ENCODE assay signal across 13 cellular contexts in the genomic region with DNA sequence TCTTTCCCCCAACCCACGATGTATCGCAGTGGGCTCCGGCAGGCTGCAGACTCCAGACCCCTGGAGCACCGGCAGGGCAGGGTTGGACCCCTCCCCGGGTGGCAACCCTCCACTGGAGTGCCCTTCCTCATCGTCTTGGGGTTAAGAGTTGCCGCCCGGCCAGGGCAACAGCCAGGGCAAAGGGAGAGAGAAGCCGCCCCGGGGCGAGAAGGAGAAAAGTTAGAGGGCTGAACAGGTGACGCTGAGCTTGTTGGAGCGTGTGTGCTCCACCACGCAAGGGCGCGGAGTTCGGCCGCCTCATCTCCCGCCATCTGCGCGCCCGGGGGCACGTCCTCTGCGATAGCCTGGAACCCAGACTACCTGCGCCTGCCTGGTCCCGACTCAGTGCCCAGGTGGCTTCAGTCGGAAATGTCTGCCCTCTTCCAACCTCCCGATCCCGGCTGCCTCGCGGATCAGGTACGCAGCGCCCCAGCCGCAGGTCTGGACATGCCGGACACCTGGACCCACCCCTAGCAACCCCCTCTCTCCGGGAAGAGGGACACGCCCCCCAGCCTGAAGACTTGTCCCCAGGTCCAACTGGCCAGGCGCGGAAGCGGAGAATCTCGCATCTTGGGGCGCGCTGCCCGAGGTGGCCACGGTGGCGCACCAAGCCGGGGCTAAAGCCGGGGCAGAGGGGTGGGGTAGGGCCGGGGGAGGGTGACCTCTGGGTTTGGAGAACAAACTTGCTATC. TPM values are rescaled to one million over a fixed set of nuclear protein-coding genes. Genes with fewer than 3 reads are reported as not detected.
DNase-seq lines count a peak whose midpoint lies in the region; ATAC-seq and TF ChIP-seq lines count a peak whose summit lies in the region.
"Had no signal": no experiment of that assay in that cellular context is flagged by ENCODE, and none has a peak within 500 bp of the region (broad histone marks: within the 10 kb centered on the region; RNA-seq: fewer than 3 reads in every experiment).

No MANE protein-coding gene starts in this region.

- peak; percentile 28 for ATAC-seq in WTC11
- ATAC-seq in gastrocnemius medialis: no peak
- ATAC-seq in GM21381 (IDR thresholded peaks at IDR 0.05; ENCODE audit: unreplicated experiment): no peak

- H3K9me3 ChIP-seq in iPS DF 6.9 (ENCODE audit: control insufficient read depth, insufficient read depth, low read length) (no peaks in the 10 kb centered on the region), gastrocnemius medialis (no peaks in the 10 kb centered on the region)
- H3K9me3 ChIP-seq: testis had no signal

- DNase-seq in NCI-H2227 (lab: John Stamatoyannopoulos, UW; ENCODE audit: unreplicated experiment): peak; percentile 12
- no peak for DNase-seq in NCI-H2227 treated with DMSO at 0.1 percent for 48 hours (lab: John Stamatoyannopoulos, UW)
- DNase-seq in WTC11 (ENCODE audit: low spot score): peak; percentile 61
- DNase-seq in iPS DF 6.9 (ENCODE audit: low read depth, low spot score): no peak
- DNase-seq in gastrocnemius medialis: no peak
- no peak for DNase-seq in GM03348 (ENCODE audit: low spot score)
- no peak for DNase-seq in activated naive CD4-positive, alpha-beta T cell treated with Interleukin-2 at 50 U/mL for 16 hours
- DNase-seq: activated CD4-positive, CD25-positive, alpha-beta regulatory T cell treated with anti-CD3 and anti-CD28 coated beads, Interleukin-2, amount 50 U/mL, for 72 hours; hippocampal formation; NCI-H345; testis had no signal

- H3K27ac ChIP-seq in iPS DF 6.9 (ENCODE audit: low read length) (no peak overlapping the region), gastrocnemius medialis (no peak overlapping the region)
- H3K27ac ChIP-seq: skin epidermis, testis had no signal

- no CpG with 5 or more reads among the region's 49 CpGs for WGBS in iPS DF 6.9 (ENCODE audit: insufficient coverage, insufficient read length)

- H3K36me3 Mint-ChIP-seq in WTC11: no peaks in the 10 kb centered on the region

- H3K27me3 ChIP-seq in iPS DF 6.9 (ENCODE audit: control insufficient read depth, insufficient read depth, low read length): peaks cover 33% of the 10 kb centered on the region
- H3K27me3 ChIP-seq in gastrocnemius medialis: peaks cover 54 to 62% (median 57%) of the 10 kb centered on the region in 3 donors
- H3K27me3 ChIP-seq: testis had no signal

- no peaks in the 10 kb centered on the region for H3K9me3 Mint-ChIP-seq in WTC11

- 0 out of 2 replicates have a peak, but pooled peaks cover 3% of the 10 kb centered on the region for H3K4me1 ChIP-seq in iPS DF 6.9 (ENCODE audit: control insufficient read depth, insufficient read depth, low read length)
- H3K4me1 ChIP-seq in gastrocnemius medialis: peaks cover 10 to 11% of the 10 kb centered on the region in 2 donors

- no peak overlapping the region for H3K27ac Mint-ChIP-seq in WTC11

- H3K4me3 Mint-ChIP-seq in WTC11: peak overlapping the region; percentile 74

- POLR2A ChIA-PET in WTC11 (lab: Charles Lee): no interaction called here

- H3K4me3 ChIP-seq in iPS DF 6.9 (ENCODE audit: low read length) (peak overlapping the region; percentile 33; the same call in 1 of the 2 replicates), gastrocnemius medialis (peak overlapping the region in 3 of 4 donors; percentile 24 to 38 (median 35))

- CTCF ChIA-PET in WTC11 (lab: Charles Lee): interaction anchor here (0.8 to 2.1 kb wide), 4 partner anchors 12 to 370 kb away, joined by 3 to 9 read pairs (median 4); no protein-coding TSS in a partner anchor

- peaks cover 15% of the 10 kb centered on the region for H3K4me1 Mint-ChIP-seq in WTC11

- intact Hi-C loops in gastrocnemius medialis (cut with DNase I; ENCODE audit: low total_unique reads): no loop called here

- TF ChIP-seq CTCF in WTC11 (IDR thresholded peaks at IDR 0.05) (no peak), gastrocnemius medialis (IDR thresholded peaks at IDR 0.05 in 4 of 5, conservative IDR thresholded peaks at IDR 0.05 in 1 of 5) (no peak)

- in situ Hi-C loops in gastrocnemius medialis (cut with MboI; ENCODE audit: low sequenced_read_pairs in 4 of 4): no loop called here

- TF ChIP-seq POLR2A in gastrocnemius medialis (IDR thresholded peaks at IDR 0.05): no peak

- H3K27me3 Mint-ChIP-seq in WTC11 (ENCODE audit: low read depth): peaks cover 73% of the 10 kb centered on the region

- no peaks in the 10 kb centered on the region for H3K36me3 ChIP-seq in iPS DF 6.9 (ENCODE audit: control insufficient read depth, insufficient read depth, low read length)
- H3K36me3 ChIP-seq in gastrocnemius medialis: no peaks in the 10 kb centered on the region

TF ChIP-seq in WTC11, 78 proteins besides CTCF, POLR2A, EP300 and RAD21:
- TF ChIP-seq CREM (CRISPR knock-in tag; IDR thresholded peaks at IDR 0.05): no peak
- no peak for TF ChIP-seq ZNF416 (CRISPR knock-in tag; IDR thresholded peaks at IDR 0.05)
- TF ChIP-seq CREB1 (CRISPR knock-in tag; IDR thresholded peaks at IDR 0.05): no peak
- peak; percentile 4; the same call in 1 of the 2 replicates for TF ChIP-seq FOXK1 (CRISPR knock-in tag; IDR thresholded peaks at IDR 0.05)
- TF ChIP-seq HMGA2 (CRISPR knock-in tag; IDR thresholded peaks at IDR 0.05): no peak
- TF ChIP-seq, protein P1, sequence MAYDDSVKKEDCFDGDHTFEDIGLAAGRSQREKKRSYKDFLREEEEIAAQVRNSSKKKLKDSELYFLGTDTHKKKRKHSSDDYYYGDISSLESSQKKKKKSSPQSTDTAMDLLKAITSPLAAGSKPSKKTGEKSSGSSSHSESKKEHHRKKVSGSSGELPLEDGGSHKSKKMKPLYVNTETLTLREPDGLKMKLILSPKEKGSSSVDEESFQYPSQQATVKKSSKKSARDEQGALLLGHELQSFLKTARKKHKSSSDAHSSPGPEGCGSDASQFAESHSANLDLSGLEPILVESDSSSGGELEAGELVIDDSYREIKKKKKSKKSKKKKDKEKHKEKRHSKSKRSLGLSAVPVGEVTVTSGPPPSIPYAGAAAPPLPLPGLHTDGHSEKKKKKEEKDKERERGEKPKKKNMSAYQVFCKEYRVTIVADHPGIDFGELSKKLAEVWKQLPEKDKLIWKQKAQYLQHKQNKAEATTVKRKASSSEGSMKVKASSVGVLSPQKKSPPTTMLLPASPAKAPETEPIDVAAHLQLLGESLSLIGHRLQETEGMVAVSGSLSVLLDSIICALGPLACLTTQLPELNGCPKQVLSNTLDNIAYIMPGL (CRISPR knock-in tag; IDR thresholded peaks at IDR 0.05): peak; percentile 51; the same call in 1 of the 2 replicates
- no peak for TF ChIP-seq RORB (CRISPR knock-in tag; IDR thresholded peaks at IDR 0.05)
- TF ChIP-seq, protein P2, sequence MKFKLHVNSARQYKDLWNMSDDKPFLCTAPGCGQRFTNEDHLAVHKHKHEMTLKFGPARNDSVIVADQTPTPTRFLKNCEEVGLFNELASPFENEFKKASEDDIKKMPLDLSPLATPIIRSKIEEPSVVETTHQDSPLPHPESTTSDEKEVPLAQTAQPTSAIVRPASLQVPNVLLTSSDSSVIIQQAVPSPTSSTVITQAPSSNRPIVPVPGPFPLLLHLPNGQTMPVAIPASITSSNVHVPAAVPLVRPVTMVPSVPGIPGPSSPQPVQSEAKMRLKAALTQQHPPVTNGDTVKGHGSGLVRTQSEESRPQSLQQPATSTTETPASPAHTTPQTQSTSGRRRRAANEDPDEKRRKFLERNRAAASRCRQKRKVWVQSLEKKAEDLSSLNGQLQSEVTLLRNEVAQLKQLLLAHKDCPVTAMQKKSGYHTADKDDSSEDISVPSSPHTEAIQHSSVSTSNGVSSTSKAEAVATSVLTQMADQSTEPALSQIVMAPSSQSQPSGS (CRISPR knock-in tag; IDR thresholded peaks at IDR 0.05; ENCODE audit: borderline replicate concordance, low read depth): no peak

RNA-seq across cellular contexts. Expression of a gene that starts 1.1 kb away (rescaled TPM):
- total RNA-seq in WTC11 (2021) (0.25 to 0.90 TPM (median 0.82 TPM) in 3 replicates), gastrocnemius medialis (under 1 TPM; 0.05 to 0.15 (median 0.07) TPM)

RNA-seq across cellular contexts. Expression of a gene that starts 28.7 kb away (rescaled TPM):
- total RNA-seq in WTC11 (2021) (1.4 to 2.1 TPM (median 1.6 TPM) in 3 replicates), gastrocnemius medialis (under 1 TPM in 1 of 4 donors, not detected in 3; 0.87 TPM)

Comparison
In these comparisons a context has a peak if more than half of its experiments do, and no peak if none do; other contexts are left out.
1. DNase-seq: peak in NCI-H2227 (single experiment) and WTC11 (single experiment); none in NCI-H2227 treated with DMSO at 0.1 percent for 48 hours (single experiment), iPS DF 6.9 (single experiment), gastrocnemius medialis (0 of 2), GM03348 (single experiment) and activated naive CD4-positive, alpha-beta T cell treated with Interleukin-2 at 50 U/mL for 16 hours (single experiment).